In the genomic region with DNA sequence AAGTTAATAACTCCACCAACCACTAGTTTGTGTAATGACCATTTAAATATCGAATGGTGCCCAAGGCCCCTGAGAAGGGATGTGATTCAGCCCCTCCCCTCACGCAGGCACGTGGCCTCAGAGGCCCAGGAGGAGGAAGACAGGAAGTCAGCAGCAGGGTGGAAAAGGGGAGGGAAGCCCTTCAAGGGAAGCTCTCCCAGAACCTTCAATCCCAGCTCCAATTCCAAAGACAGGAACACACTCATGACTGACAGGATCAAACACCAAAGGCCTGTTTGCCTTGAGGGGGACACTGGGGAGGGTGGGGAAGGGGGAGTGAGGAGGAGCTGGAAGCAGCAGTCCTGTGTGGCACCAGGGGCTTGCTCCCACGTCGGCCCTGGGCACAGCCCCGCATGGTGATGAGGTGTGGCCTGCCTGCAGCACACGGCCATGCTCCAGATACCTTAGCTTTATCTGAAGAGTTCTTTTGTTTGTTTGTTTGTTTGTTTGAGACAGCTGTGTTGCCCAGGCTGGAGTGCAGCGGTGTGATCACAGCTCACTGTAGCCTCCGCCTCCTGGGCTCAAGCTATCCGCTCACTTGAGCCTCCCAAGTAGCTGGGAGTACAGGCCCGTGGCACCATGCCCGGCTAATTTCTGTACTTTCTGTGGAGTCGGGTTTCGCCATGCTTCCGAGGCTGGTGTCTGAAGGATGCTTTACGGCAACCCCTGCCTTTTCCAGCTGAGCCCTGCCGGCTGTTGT, we compare ENCODE assay signal across 8 cellular contexts.
DNase-seq lines count a peak whose midpoint lies in the region; ATAC-seq and TF ChIP-seq lines count a peak whose summit lies in the region.

No MANE protein-coding gene starts in this region.

- H3F3A ChIP-seq in GM23338 (replicated peaks; ENCODE audit: low read depth) (peaks cover 10% of the 10 kb centered on the region; the same call in 1 of the 2 replicates), neural progenitor cell (ENCODE audit: low read depth) (peaks cover 23% of the 10 kb centered on the region)

- H3K9me3 ChIP-seq in neural progenitor cell (ENCODE audit: low read depth): no peaks in the 10 kb centered on the region

- no peak overlapping the region; the same call in 1 of the 2 replicates for H3K4me3 ChIP-seq in GM23338
- H3K4me3 ChIP-seq in neural progenitor cell: no peak overlapping the region

- peaks cover 3% of the 10 kb centered on the region; the same call in 1 of the 3 replicates for H3K36me3 Mint-ChIP-seq in GM23338 (ENCODE audit: low read depth)
- H3K36me3 Mint-ChIP-seq in neural progenitor cell: peaks cover 5% of the 10 kb centered on the region

- H2AFZ ChIP-seq in GM23338 (no peak overlapping the region), neural progenitor cell (replicated peaks) (no peak overlapping the region)

- no peaks in the 10 kb centered on the region for H3K27me3 ChIP-seq in GM23338 (ENCODE audit: insufficient read depth)
- no peaks in the 10 kb centered on the region for H3K27me3 ChIP-seq in neural progenitor cell

- H3K36me3 ChIP-seq in GM23338 (ENCODE audit: insufficient read depth): no peaks in the 10 kb centered on the region
- H3K36me3 ChIP-seq in neural progenitor cell: no peaks in the 10 kb centered on the region

- no peaks in the 10 kb centered on the region for H3K9me2 ChIP-seq in GM23338 (ENCODE audit: insufficient read depth)

- H3K4me1 Mint-ChIP-seq in GM23338 (peaks cover 92% of the 10 kb centered on the region), neural progenitor cell (peaks cover 74% of the 10 kb centered on the region)

- H4K20me1 ChIP-seq in GM23338 (replicated peaks; ENCODE audit: insufficient read depth) (peaks cover 51% of the 10 kb centered on the region), neural progenitor cell (ENCODE audit: low read depth) (peaks cover 100% of the 10 kb centered on the region)

- DNase-seq in 8988T (peak; percentile 86), GM23338 (ENCODE audit: low spot score) (peak; percentile 87), RKO (ENCODE audit: low spot score) (peak; percentile 54), epithelial cell of prostate (ENCODE audit: low read depth, low spot score) (no peak), neural progenitor cell (ENCODE audit: low spot score) (peak; percentile 61)

- H3K9ac ChIP-seq in neural progenitor cell: no peak overlapping the region

- H3K4me1 ChIP-seq in GM23338 (ENCODE audit: insufficient read depth) (peaks cover 59% of the 10 kb centered on the region), neural progenitor cell (peaks cover 54% of the 10 kb centered on the region)

- peaks cover 93% of the 10 kb centered on the region for H3K79me2 ChIP-seq in GM23338 (replicated peaks; ENCODE audit: insufficient read depth)
- H3K79me2 ChIP-seq in neural progenitor cell (ENCODE audit: low read depth): peaks cover 98% of the 10 kb centered on the region

- TF ChIP-seq CTCF in GM23338 (conservative IDR thresholded peaks at IDR 0.05; ENCODE audit: low read depth in 2 of 2): no peak
- TF ChIP-seq CTCF in neural progenitor cell (IDR thresholded peaks at IDR 0.05): no peak

- H3K9me3 Mint-ChIP-seq in GM23338: no peaks in the 10 kb centered on the region; the same call in 2 of the 3 replicates
- no peaks in the 10 kb centered on the region for H3K9me3 Mint-ChIP-seq in neural progenitor cell

- peak overlapping the region; percentile 73 for H3K4me2 ChIP-seq in GM23338
- peak overlapping the region; percentile 42 for H3K4me2 ChIP-seq in neural progenitor cell

- H3K27ac ChIP-seq in GM23338 (ENCODE audit: low read depth): peak overlapping the region; percentile 90
- peak overlapping the region; percentile 74 for H3K27ac ChIP-seq in epithelial cell of prostate
- H3K27ac ChIP-seq in neural progenitor cell: peak overlapping the region; percentile 61

- peaks cover 48% of the 10 kb centered on the region for H3K27me3 Mint-ChIP-seq in GM23338 (ENCODE audit: insufficient read depth, low read depth, poor library complexity)
- peaks cover 8% of the 10 kb centered on the region for H3K27me3 Mint-ChIP-seq in neural progenitor cell (ENCODE audit: insufficient read depth, low read depth)

- H3K27ac Mint-ChIP-seq in GM23338: peak overlapping the region; percentile 92
- H3K27ac Mint-ChIP-seq in neural progenitor cell: peak overlapping the region; percentile 67

- H3K4me3 Mint-ChIP-seq in GM23338 (peak overlapping the region; percentile 55), neural progenitor cell (peak overlapping the region; percentile 55)

- peak; percentile 55 for ATAC-seq in GM23338
- ATAC-seq in GM21447 (IDR thresholded peaks at IDR 0.05; ENCODE audit: unreplicated experiment): no peak
- ATAC-seq in GM18858 (IDR thresholded peaks at IDR 0.05; ENCODE audit: unreplicated experiment): no peak
- ATAC-seq in GM21737 (IDR thresholded peaks at IDR 0.05; ENCODE audit: unreplicated experiment): no peak

TF ChIP-seq in GM23338, 12 proteins besides CTCF, POLR2A, EP300 and RAD21 (continues in another document):
- TF ChIP-seq EZH2 (IDR thresholded peaks at IDR 0.05; ENCODE audit: low read depth, unreplicated experiment) (no peak), ZNF114 (CRISPR knock-in tag; IDR thresholded peaks at IDR 0.05) (no peak), STAT1 (IDR thresholded peaks at IDR 0.05; ENCODE audit: unreplicated experiment) (no peak), POLR2AphosphoS5 (IDR thresholded peaks at IDR 0.05; ENCODE audit: low read depth) (no peak; the same call in 1 of the 2 replicates), EZH2phosphoT487 (IDR thresholded peaks at IDR 0.05; ENCODE audit: unreplicated experiment) (no peak), JUNB (IDR thresholded peaks at IDR 0.05; ENCODE audit: unreplicated experiment) (no peak), CREB1 (CRISPR knock-in tag; IDR thresholded peaks at IDR 0.05; ENCODE audit: low read depth) (no peak), NANOG (IDR thresholded peaks at IDR 0.05; ENCODE audit: borderline replicate concordance) (no peak), ZNF331 (CRISPR knock-in tag; IDR thresholded peaks at IDR 0.05; ENCODE audit: low read depth) (no peak)
- TF ChIP-seq, protein P1, sequence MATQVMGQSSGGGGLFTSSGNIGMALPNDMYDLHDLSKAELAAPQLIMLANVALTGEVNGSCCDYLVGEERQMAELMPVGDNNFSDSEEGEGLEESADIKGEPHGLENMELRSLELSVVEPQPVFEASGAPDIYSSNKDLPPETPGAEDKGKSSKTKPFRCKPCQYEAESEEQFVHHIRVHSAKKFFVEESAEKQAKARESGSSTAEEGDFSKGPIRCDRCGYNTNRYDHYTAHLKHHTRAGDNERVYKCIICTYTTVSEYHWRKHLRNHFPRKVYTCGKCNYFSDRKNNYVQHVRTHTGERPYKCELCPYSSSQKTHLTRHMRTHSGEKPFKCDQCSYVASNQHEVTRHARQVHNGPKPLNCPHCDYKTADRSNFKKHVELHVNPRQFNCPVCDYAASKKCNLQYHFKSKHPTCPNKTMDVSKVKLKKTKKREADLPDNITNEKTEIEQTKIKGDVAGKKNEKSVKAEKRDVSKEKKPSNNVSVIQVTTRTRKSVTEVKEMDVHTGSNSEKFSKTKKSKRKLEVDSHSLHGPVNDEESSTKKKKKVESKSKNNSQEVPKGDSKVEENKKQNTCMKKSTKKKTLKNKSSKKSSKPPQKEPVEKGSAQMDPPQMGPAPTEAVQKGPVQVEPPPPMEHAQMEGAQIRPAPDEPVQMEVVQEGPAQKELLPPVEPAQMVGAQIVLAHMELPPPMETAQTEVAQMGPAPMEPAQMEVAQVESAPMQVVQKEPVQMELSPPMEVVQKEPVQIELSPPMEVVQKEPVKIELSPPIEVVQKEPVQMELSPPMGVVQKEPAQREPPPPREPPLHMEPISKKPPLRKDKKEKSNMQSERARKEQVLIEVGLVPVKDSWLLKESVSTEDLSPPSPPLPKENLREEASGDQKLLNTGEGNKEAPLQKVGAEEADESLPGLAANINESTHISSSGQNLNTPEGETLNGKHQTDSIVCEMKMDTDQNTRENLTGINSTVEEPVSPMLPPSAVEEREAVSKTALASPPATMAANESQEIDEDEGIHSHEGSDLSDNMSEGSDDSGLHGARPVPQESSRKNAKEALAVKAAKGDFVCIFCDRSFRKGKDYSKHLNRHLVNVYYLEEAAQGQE (IDR thresholded peaks at IDR 0.05; ENCODE audit: unreplicated experiment): no peak
- TF ChIP-seq, protein P2, sequence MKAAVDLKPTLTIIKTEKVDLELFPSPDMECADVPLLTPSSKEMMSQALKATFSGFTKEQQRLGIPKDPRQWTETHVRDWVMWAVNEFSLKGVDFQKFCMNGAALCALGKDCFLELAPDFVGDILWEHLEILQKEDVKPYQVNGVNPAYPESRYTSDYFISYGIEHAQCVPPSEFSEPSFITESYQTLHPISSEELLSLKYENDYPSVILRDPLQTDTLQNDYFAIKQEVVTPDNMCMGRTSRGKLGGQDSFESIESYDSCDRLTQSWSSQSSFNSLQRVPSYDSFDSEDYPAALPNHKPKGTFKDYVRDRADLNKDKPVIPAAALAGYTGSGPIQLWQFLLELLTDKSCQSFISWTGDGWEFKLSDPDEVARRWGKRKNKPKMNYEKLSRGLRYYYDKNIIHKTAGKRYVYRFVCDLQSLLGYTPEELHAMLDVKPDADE (IDR thresholded peaks at IDR 0.05): no peak
